Comparison of ENCODE assay signal across 28 cellular contexts in genomic region chrX:128142745-128143144, GRCh38.
"Had no signal": no experiment of that assay in that cellular context is flagged by ENCODE, and none has a peak within 500 bp of the region (broad histone marks: within the 10 kb centered on the region; RNA-seq: fewer than 3 reads in every experiment).

No MANE protein-coding gene starts in this region.

- H3K4me1 ChIP-seq: neural progenitor cell, parathyroid adenoma, psoas muscle, right lobe of liver, sigmoid colon, stomach, thyroid gland, tibial nerve, upper lobe of left lung, vagina had no signal

- H3K9ac ChIP-seq: neural progenitor cell, parathyroid adenoma had no signal

- H3K27me3 ChIP-seq: neural progenitor cell, ovary, right lobe of liver, sigmoid colon, stomach, thyroid gland, tibial nerve, upper lobe of left lung, vagina had no signal

- H3K4me2 ChIP-seq: neural progenitor cell had no signal

- DNase-seq: occipital lobe; ovary; posterior cingulate gyrus; psoas muscle; right cardiac atrium; right lobe of liver; sigmoid colon; small intestine; stimulated activated CD4-positive, alpha-beta T cell treated with anti-CD3 and anti-CD28 coated beads, Interleukin-15, amount 100 ng/mL, for 24 hours; stimulated activated CD4-positive, alpha-beta T cell treated with anti-CD3 and anti-CD28 coated beads, Interleukin-2, amount 100 ng/mL, for 24 hours; stimulated activated CD4-positive, alpha-beta T cell treated with anti-CD3 and anti-CD28 coated beads, Interleukin-2, amount 100 ng/mL, for 48 hours; stimulated activated CD4-positive, alpha-beta T cell treated with anti-CD3 and anti-CD28 coated beads, Interleukin-4, amount 100 ng/mL, for 24 hours; stimulated activated naive B cell treated with anti-CD40 and anti-IgM and Interleukin-4, amounts not matched to agents 10 μg/mL and 1 μg/mL and 100 μg/mL, for 72 hours; stimulated activated naive CD4-positive, alpha-beta T cell treated with Interleukin-2 at 50 U/mL for 16 hours; stomach; thyroid gland; trophoblast cell; upper lobe of left lung had no signal

- H3K4me3 ChIP-seq: neural progenitor cell, ovary, psoas muscle, right lobe of liver, sigmoid colon, stomach, thoracic aorta, thyroid gland, tibial nerve, upper lobe of left lung, vagina had no signal

- H3K4me1 Mint-ChIP-seq: nephron; neural progenitor cell; stimulated activated effector memory CD8-positive, alpha-beta T cell treated with anti-CD3 and anti-CD28 coated beads, Interleukin-12 subunit alpha, Interleukin-12 subunit beta, amount 100 ng/mL, for 72 hours; stimulated activated naive B cell treated with anti-CD40 and anti-IgM and Interleukin-4, amounts not matched to agents 10 μg/mL and 1 μg/mL and 100 μg/mL, for 72 hours had no signal

- H3K36me3 Mint-ChIP-seq: neural progenitor cell; stimulated activated effector memory CD8-positive, alpha-beta T cell treated with anti-CD3 and anti-CD28 coated beads, Interleukin-12 subunit alpha, Interleukin-12 subunit beta, amount 100 ng/mL, for 72 hours; stimulated activated naive B cell treated with anti-CD40 and anti-IgM and Interleukin-4, amounts not matched to agents 10 μg/mL and 1 μg/mL and 100 μg/mL, for 72 hours had no signal

- H3K36me3 ChIP-seq: neural progenitor cell, ovary, right lobe of liver, sigmoid colon, stomach, thoracic aorta, thyroid gland, tibial nerve, upper lobe of left lung, vagina had no signal

- H3K27me3 Mint-ChIP-seq: progenitor cell of endocrine pancreas; stimulated activated naive B cell treated with anti-CD40 and anti-IgM and Interleukin-4, amounts not matched to agents 10 μg/mL and 1 μg/mL and 100 μg/mL, for 72 hours; stimulated activated naive CD8-positive, alpha-beta T cell treated with anti-CD3 and anti-CD28 coated beads, Interleukin-15, Interleukin-2, amounts not matched to agents 100 ng/mL and 50 ng/mL, for 24 hours had no signal

- H3K27ac Mint-ChIP-seq: nephron; neural progenitor cell; progenitor cell of endocrine pancreas; stimulated activated effector memory CD8-positive, alpha-beta T cell treated with anti-CD3 and anti-CD28 coated beads, Interleukin-12 subunit alpha, Interleukin-12 subunit beta, amount 100 ng/mL, for 72 hours; stimulated activated naive B cell treated with anti-CD40 and anti-IgM and Interleukin-4, amounts not matched to agents 10 μg/mL and 1 μg/mL and 100 μg/mL, for 72 hours; stimulated activated naive CD8-positive, alpha-beta T cell treated with anti-CD3 and anti-CD28 coated beads, Interleukin-15, Interleukin-2, amounts not matched to agents 100 ng/mL and 50 ng/mL, for 24 hours had no signal

- H3K9me3 Mint-ChIP-seq: stimulated activated effector memory CD8-positive, alpha-beta T cell treated with anti-CD3 and anti-CD28 coated beads, Interleukin-12 subunit alpha, Interleukin-12 subunit beta, amount 100 ng/mL, for 72 hours; stimulated activated naive CD8-positive, alpha-beta T cell treated with anti-CD3 and anti-CD28 coated beads, Interleukin-15, Interleukin-2, amounts not matched to agents 100 ng/mL and 50 ng/mL, for 24 hours had no signal

- H3K4me3 Mint-ChIP-seq: nephron; neural progenitor cell; stimulated activated effector memory CD8-positive, alpha-beta T cell treated with anti-CD3 and anti-CD28 coated beads, Interleukin-12 subunit alpha, Interleukin-12 subunit beta, amount 100 ng/mL, for 72 hours; stimulated activated naive B cell treated with anti-CD40 and anti-IgM and Interleukin-4, amounts not matched to agents 10 μg/mL and 1 μg/mL and 100 μg/mL, for 72 hours; stimulated activated naive CD8-positive, alpha-beta T cell treated with anti-CD3 and anti-CD28 coated beads, Interleukin-15, Interleukin-2, amounts not matched to agents 100 ng/mL and 50 ng/mL, for 24 hours had no signal

- H3K27ac ChIP-seq: neural progenitor cell, ovary, parathyroid adenoma, psoas muscle, right lobe of liver, sigmoid colon, stomach, thoracic aorta, thyroid gland, tibial nerve, upper lobe of left lung, vagina had no signal

- H3K79me2 ChIP-seq: parathyroid adenoma had no signal

- H3K9me3 ChIP-seq: ovary, psoas muscle, sigmoid colon, thoracic aorta, thyroid gland, tibial nerve, upper lobe of left lung, vagina had no signal

- FAIRE-seq: small intestine, urothelium cell line had no signal

- H2AFZ ChIP-seq: neural progenitor cell, parathyroid adenoma had no signal

- ATAC-seq: psoas muscle; right cardiac atrium; right lobe of liver; stimulated activated effector memory CD8-positive, alpha-beta T cell treated with anti-CD3 and anti-CD28 coated beads, Interleukin-12 subunit alpha, Interleukin-12 subunit beta, amount 100 ng/mL, for 72 hours; stimulated activated naive B cell treated with anti-CD40 and anti-IgM and Interleukin-4, amounts not matched to agents 10 μg/mL and 1 μg/mL and 100 μg/mL, for 72 hours had no signal
